Comparison of ENCODE assay signal across 16 cellular contexts in the genomic region with DNA sequence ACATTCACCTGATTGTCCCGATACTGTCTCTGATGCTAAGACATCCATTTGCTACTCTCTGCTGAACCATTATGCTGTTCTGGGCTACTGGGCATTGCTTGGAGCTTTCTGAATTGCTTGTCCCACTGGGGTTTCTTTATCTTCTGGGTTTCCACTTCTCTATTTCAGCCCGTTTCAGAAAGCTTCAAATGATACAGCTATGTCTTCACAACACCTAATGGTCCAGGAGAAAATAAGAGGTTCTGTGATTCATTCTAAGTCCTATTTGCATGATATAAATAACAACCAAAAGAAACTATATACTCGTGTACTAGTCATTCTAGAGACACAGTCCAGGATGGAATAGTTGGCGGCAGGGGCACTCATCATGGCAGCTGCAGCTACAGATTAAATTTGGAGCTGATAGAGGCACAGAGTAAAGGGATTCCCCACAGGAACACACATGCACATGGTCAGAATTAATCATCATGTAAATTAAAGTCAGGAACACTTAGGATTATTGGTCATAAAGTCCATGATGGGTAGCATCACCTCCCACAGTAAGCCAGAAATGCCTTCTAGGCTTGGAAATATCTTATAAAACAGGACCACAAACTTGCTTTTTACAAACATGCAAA. TPM values are rescaled to one million over a fixed set of nuclear protein-coding genes. Genes with fewer than 3 reads are reported as not detected.
DNase-seq lines count a peak whose midpoint lies in the region; ATAC-seq and TF ChIP-seq lines count a peak whose summit lies in the region.
"Had no signal": no experiment of that assay in that cellular context is flagged by ENCODE, and none has a peak within 500 bp of the region (broad histone marks: within the 10 kb centered on the region; RNA-seq: fewer than 3 reads in every experiment).

No MANE protein-coding gene starts in this region.

- peaks cover 8% of the 10 kb centered on the region for H3K27me3 Mint-ChIP-seq in activated naive CD8-positive, alpha-beta T cell treated with anti-CD3 and anti-CD28 coated beads, Interleukin-2, amount 50 U/mL, for 24 hours
- H3K27me3 Mint-ChIP-seq in activated naive CD8-positive, alpha-beta T cell treated with anti-CD3 and anti-CD28 coated beads for 36 hours = peaks cover 17% of the 10 kb centered on the region
- H3K27me3 Mint-ChIP-seq in T-helper 2 cell treated with Interferon-gamma antibody and Interleukin-4, amounts not matched to agents 5 μg/mL and 100 μg/mL, for 36 hours (ENCODE audit: low read depth) = peaks cover 11% of the 10 kb centered on the region

- H3K36me3 Mint-ChIP-seq in activated naive CD8-positive, alpha-beta T cell treated with anti-CD3 and anti-CD28 coated beads, Interleukin-2, amount 50 U/mL, for 24 hours (ENCODE audit: low read depth) = no peaks in the 10 kb centered on the region
- no peaks in the 10 kb centered on the region for H3K36me3 Mint-ChIP-seq in activated naive CD8-positive, alpha-beta T cell treated with anti-CD3 and anti-CD28 coated beads for 36 hours
- no peaks in the 10 kb centered on the region for H3K36me3 Mint-ChIP-seq in T-helper 2 cell treated with Interferon-gamma antibody and Interleukin-4, amounts not matched to agents 5 μg/mL and 100 μg/mL, for 36 hours (ENCODE audit: low read depth)

- no peak for DNase-seq in activated naive CD8-positive, alpha-beta T cell treated with anti-CD3 and anti-CD28 coated beads, Interleukin-2, amount 50 U/mL, for 24 hours
- DNase-seq in activated naive CD8-positive, alpha-beta T cell treated with anti-CD3 and anti-CD28 coated beads for 36 hours = no peak
- DNase-seq in RWPE1 (ENCODE audit: low spot score) (no peak), NCI-H524 treated with DMSO at 0.1 percent for 48 hours (lab: John Stamatoyannopoulos, UW) (no peak), NCI-H1092 (lab: John Stamatoyannopoulos, UW) (no peak)
- DNase-seq in T-helper 2 cell treated with Interferon-gamma antibody and Interleukin-4, amounts not matched to agents 5 μg/mL and 100 μg/mL, for 36 hours (ENCODE audit: low spot score) = no peak
- DNase-seq: activated CD8-positive, alpha-beta T cell treated with anti-CD3 and anti-CD28 coated beads for 36 hours; adrenal gland; DMS79; H7; hippocampal formation; mucosa of descending colon; NCI-H526 treated with DMSO at 0.1 percent for 48 hours had no signal

- H3K9me3 Mint-ChIP-seq in activated naive CD8-positive, alpha-beta T cell treated with anti-CD3 and anti-CD28 coated beads, Interleukin-2, amount 50 U/mL, for 24 hours = no peaks in the 10 kb centered on the region
- no peaks in the 10 kb centered on the region for H3K9me3 Mint-ChIP-seq in activated naive CD8-positive, alpha-beta T cell treated with anti-CD3 and anti-CD28 coated beads for 36 hours
- H3K9me3 Mint-ChIP-seq in T-helper 2 cell treated with Interferon-gamma antibody and Interleukin-4, amounts not matched to agents 5 μg/mL and 100 μg/mL, for 36 hours = no peaks in the 10 kb centered on the region
- H3K9me3 Mint-ChIP-seq: activated CD8-positive, alpha-beta T cell treated with anti-CD3 and anti-CD28 coated beads for 36 hours had no signal

- no peak overlapping the region for H3K27ac Mint-ChIP-seq in activated naive CD8-positive, alpha-beta T cell treated with anti-CD3 and anti-CD28 coated beads, Interleukin-2, amount 50 U/mL, for 24 hours
- H3K27ac Mint-ChIP-seq in activated naive CD8-positive, alpha-beta T cell treated with anti-CD3 and anti-CD28 coated beads for 36 hours = no peak overlapping the region
- no peak overlapping the region for H3K27ac Mint-ChIP-seq in T-helper 2 cell treated with Interferon-gamma antibody and Interleukin-4, amounts not matched to agents 5 μg/mL and 100 μg/mL, for 36 hours
- H3K27ac Mint-ChIP-seq: activated CD8-positive, alpha-beta T cell treated with anti-CD3 and anti-CD28 coated beads for 36 hours had no signal

- peaks cover 12% of the 10 kb centered on the region for H3K4me1 Mint-ChIP-seq in activated naive CD8-positive, alpha-beta T cell treated with anti-CD3 and anti-CD28 coated beads, Interleukin-2, amount 50 U/mL, for 24 hours
- peaks cover 3% of the 10 kb centered on the region for H3K4me1 Mint-ChIP-seq in activated naive CD8-positive, alpha-beta T cell treated with anti-CD3 and anti-CD28 coated beads for 36 hours
- H3K4me1 Mint-ChIP-seq in T-helper 2 cell treated with Interferon-gamma antibody and Interleukin-4, amounts not matched to agents 5 μg/mL and 100 μg/mL, for 36 hours (ENCODE audit: low read depth) = no peaks in the 10 kb centered on the region

- no peak overlapping the region for H3K27ac ChIP-seq in RWPE1
- H3K27ac ChIP-seq: adrenal gland had no signal

- peak; percentile 61 for ATAC-seq in activated naive CD8-positive, alpha-beta T cell treated with anti-CD3 and anti-CD28 coated beads, Interleukin-2, amount 50 U/mL, for 24 hours
- ATAC-seq in GM21737 (IDR thresholded peaks at IDR 0.05; ENCODE audit: unreplicated experiment) = peak; percentile 81
- ATAC-seq in HG03159 (IDR thresholded peaks at IDR 0.05; ENCODE audit: unreplicated experiment) = peak; percentile 88
- ATAC-seq: activated CD8-positive, alpha-beta T cell treated with anti-CD3 and anti-CD28 coated beads for 36 hours; mucosa of descending colon; sciatic nerve had no signal

- TF ChIP-seq CTCF in RWPE1 (conservative IDR thresholded peaks at IDR 0.05; ENCODE audit: low read depth) = no peak

- H3K4me3 Mint-ChIP-seq in activated naive CD8-positive, alpha-beta T cell treated with anti-CD3 and anti-CD28 coated beads, Interleukin-2, amount 50 U/mL, for 24 hours = no peak overlapping the region
- H3K4me3 Mint-ChIP-seq in activated naive CD8-positive, alpha-beta T cell treated with anti-CD3 and anti-CD28 coated beads for 36 hours = no peak overlapping the region
- no peak overlapping the region for H3K4me3 Mint-ChIP-seq in T-helper 2 cell treated with Interferon-gamma antibody and Interleukin-4, amounts not matched to agents 5 μg/mL and 100 μg/mL, for 36 hours
- H3K4me3 Mint-ChIP-seq: activated CD8-positive, alpha-beta T cell treated with anti-CD3 and anti-CD28 coated beads for 36 hours had no signal

- CTCF ChIA-PET in RWPE1 (lab: Yijun Ruan, JAX) = interaction anchor here (0.6 to 1.7 kb wide), 4 partner anchors 10 to 109 kb away, joined by 3 to 5 read pairs (median 3); no protein-coding TSS in a partner anchor

- POLR2A ChIA-PET in RWPE1 (lab: Yijun Ruan, JAX; ENCODE audit: low non-redundant PET) = no interaction called here

RNA-seq across cellular contexts. Expression of gene SCEL, which starts 33.3 kb away (rescaled TPM):
- total RNA-seq in activated naive CD8-positive, alpha-beta T cell treated with anti-CD3 and anti-CD28 coated beads for 36 hours = not detected
- total RNA-seq: activated CD8-positive, alpha-beta T cell treated with anti-CD3 and anti-CD28 coated beads for 36 hours; H7 had no signal
